In genomic region chr14:91415794-91416743, GRCh38 we compare ENCODE assay signal across 8 cellular contexts. TPM values are rescaled to one million over a fixed set of nuclear protein-coding genes. Genes with fewer than 3 reads are reported as not detected.
DNase-seq lines count a peak whose midpoint lies in the region; ATAC-seq and TF ChIP-seq lines count a peak whose summit lies in the region.

No MANE protein-coding gene starts in this region.

- no peak overlapping the region for H3K27ac ChIP-seq in iPS DF 6.9 (ENCODE audit: low read length)

- H3K4me3 ChIP-seq in iPS DF 6.9 (ENCODE audit: low read length) = peak overlapping the region; percentile 85; the same call in 1 of the 2 replicates

- no peaks in the 10 kb centered on the region for H3K9me3 ChIP-seq in iPS DF 6.9 (ENCODE audit: control insufficient read depth, insufficient read depth, low read length)

- H3K4me1 ChIP-seq in iPS DF 6.9 (ENCODE audit: control insufficient read depth, insufficient read depth, low read length) = peaks cover 13% of the 10 kb centered on the region

- H3K36me3 ChIP-seq in iPS DF 6.9 (ENCODE audit: control insufficient read depth, insufficient read depth, low read length) = no peaks in the 10 kb centered on the region

- WGBS in iPS DF 6.9 (ENCODE audit: insufficient coverage, insufficient read length) = no CpG with 5 or more reads among the region's 18 CpGs

- ATAC-seq in HG02763 (IDR thresholded peaks at IDR 0.05; ENCODE audit: unreplicated experiment) (peak; percentile 42), omental fat pad (ENCODE audit: low FRiP score) (no peak)

- DNase-seq in NCI-H2171 treated with DMSO at 0.1 percent for 48 hours (lab: John Stamatoyannopoulos, UW) (peak; percentile 12), NCI-H2171 (lab: John Stamatoyannopoulos, UW) (no peak), NCI-H2107 treated with DMSO at 0.1 percent for 48 hours (lab: John Stamatoyannopoulos, UW; ENCODE audit: unreplicated experiment) (peak; percentile 92), activated T-cell treated with anti-CD3 and anti-CD28 coated beads for 24 hours (ENCODE audit: low read depth) (peak; percentile 60), iPS DF 6.9 (ENCODE audit: low read depth, low spot score) (no peak), omental fat pad (ENCODE audit: low spot score) (no peak)
- peak; percentile 81 for DNase-seq in stimulated activated CD4-positive, alpha-beta T cell treated with anti-CD3 and anti-CD28 coated beads, Interleukin-15, amount 100 ng/mL, for 24 hours

- no peak for TF ChIP-seq CTCF in omental fat pad (IDR thresholded peaks at IDR 0.05)

- H3K27me3 ChIP-seq in iPS DF 6.9 (ENCODE audit: control insufficient read depth, insufficient read depth, low read length) = no peaks in the 10 kb centered on the region

RNA-seq across cellular contexts. Expression of gene CCDC88C, which starts 1.6 kb away (rescaled TPM):
- 10 to 100 TPM in 1 of 4 donors, 1 to 10 TPM in 3; 4.5 to 36.6 (median 9.4) TPM for total RNA-seq in omental fat pad

Comparison
In these comparisons a context has a peak if more than half of its experiments do, and no peak if none do; other contexts are left out.
1. DNase-seq: peak in NCI-H2171 treated with DMSO at 0.1 percent for 48 hours (single experiment), NCI-H2107 treated with DMSO at 0.1 percent for 48 hours (single experiment), activated T-cell treated with anti-CD3 and anti-CD28 coated beads for 24 hours (single experiment) and stimulated activated CD4-positive, alpha-beta T cell treated with anti-CD3 and anti-CD28 coated beads, Interleukin-15, amount 100 ng/mL, for 24 hours (single experiment); none in NCI-H2171 (single experiment), iPS DF 6.9 (single experiment) and omental fat pad (single experiment).